Comparison of ENCODE assay signal across 19 cellular contexts in the genomic region with DNA sequence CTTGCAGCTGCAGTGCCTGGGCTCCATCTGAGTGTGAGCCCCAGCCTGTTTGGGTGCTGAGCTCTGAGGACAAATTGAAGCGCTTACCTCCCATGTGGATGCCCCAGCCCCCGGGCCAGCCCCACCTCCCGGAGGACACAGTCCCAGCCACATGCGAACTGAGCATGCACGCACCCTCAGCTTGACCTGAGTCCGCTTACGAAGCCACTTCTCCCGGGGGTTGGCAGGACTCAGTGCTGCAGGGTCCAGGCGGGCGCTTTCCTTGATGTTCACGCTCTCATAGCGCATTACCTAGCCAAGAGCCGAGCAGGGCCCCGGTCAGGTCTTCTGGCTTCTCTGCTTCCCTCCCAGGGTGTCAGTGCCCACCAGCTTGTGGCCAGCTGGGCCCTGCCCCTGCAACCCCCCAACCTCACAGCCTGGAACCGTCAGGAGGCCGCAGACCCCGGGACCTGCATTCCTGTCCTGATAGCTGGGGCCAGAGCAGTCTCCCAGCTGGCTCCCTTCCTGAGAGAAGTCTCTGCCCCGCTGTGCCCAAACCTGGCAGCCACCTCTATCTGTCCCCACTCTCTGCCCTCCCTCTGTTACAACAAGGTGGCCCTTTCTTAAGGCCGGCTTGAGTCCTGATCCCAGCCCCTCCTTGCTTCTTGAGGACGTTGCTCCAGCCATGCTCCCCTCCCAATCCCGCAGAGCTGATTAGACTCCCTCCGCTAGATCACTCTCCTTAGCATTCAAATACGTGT. TPM values are rescaled to one million over a fixed set of nuclear protein-coding genes. Genes with fewer than 3 reads are reported as not detected.
DNase-seq lines count a peak whose midpoint lies in the region; ATAC-seq and TF ChIP-seq lines count a peak whose summit lies in the region.
"Had no signal": no experiment of that assay in that cellular context is flagged by ENCODE, and none has a peak within 500 bp of the region (broad histone marks: within the 10 kb centered on the region; RNA-seq: fewer than 3 reads in every experiment).

No MANE protein-coding gene starts in this region.

- no peaks in the 10 kb centered on the region for H3K9me3 ChIP-seq in right cardiac atrium (ENCODE audit: control insufficient read depth, low read length)
- no peaks in the 10 kb centered on the region for H3K9me3 ChIP-seq in osteoblast (ENCODE audit: low read depth, low read length)
- H3K9me3 ChIP-seq: BLaER1 had no signal

- H3K79me2 ChIP-seq in osteoblast (ENCODE audit: insufficient read depth, low read length), result no peaks in the 10 kb centered on the region

- H3K27ac ChIP-seq in right cardiac atrium (ENCODE audit: low read length) (no peak overlapping the region), osteoblast (ENCODE audit: low read depth, low read length) (no peak overlapping the region)
- H3K27ac ChIP-seq: BLaER1, GM23248 had no signal

- peak overlapping the region; percentile 43 for H3K4me3 Mint-ChIP-seq in glutamatergic neuron (ENCODE audit: unreplicated experiment)
- H3K4me3 Mint-ChIP-seq: CD8-positive, alpha-beta T cell had no signal

- H3K9me3 Mint-ChIP-seq in glutamatergic neuron (ENCODE audit: unreplicated experiment), result peaks cover 5% of the 10 kb centered on the region
- H3K9me3 Mint-ChIP-seq: CD8-positive, alpha-beta T cell had no signal

- intact Hi-C loops in right cardiac atrium (cut with DNase I), result no loop called here
- intact Hi-C loops in left cardiac atrium (cut with DNase I), result no loop called here

- peaks cover 17% of the 10 kb centered on the region for H3K36me3 Mint-ChIP-seq in glutamatergic neuron (ENCODE audit: unreplicated experiment)
- H3K36me3 Mint-ChIP-seq: CD8-positive, alpha-beta T cell had no signal

- TF ChIP-seq CTCF in glutamatergic neuron (IDR thresholded peaks at IDR 0.05; ENCODE audit: partially characterized antibody, unreplicated experiment) (no peak), osteoblast (IDR thresholded peaks at IDR 0.05; ENCODE audit: extremely low read depth, low read depth, low read length) (no peak)

- H3K27ac Mint-ChIP-seq in glutamatergic neuron (ENCODE audit: unreplicated experiment), result no peak overlapping the region
- H3K27ac Mint-ChIP-seq: CD8-positive, alpha-beta T cell had no signal

- H3K27me3 Mint-ChIP-seq in glutamatergic neuron (ENCODE audit: unreplicated experiment), result peaks cover 11% of the 10 kb centered on the region

- no peak overlapping the region for H2AFZ ChIP-seq in osteoblast (ENCODE audit: low read length)
- H2AFZ ChIP-seq: GM23248 had no signal

- H4K20me1 ChIP-seq in osteoblast (ENCODE audit: insufficient read depth, low read length), result no peaks in the 10 kb centered on the region
- H4K20me1 ChIP-seq: BLaER1 had no signal

- ATAC-seq in right cardiac atrium, result no peak
- no peak for ATAC-seq in left cardiac atrium
- ATAC-seq in GM18517 (IDR thresholded peaks at IDR 0.05; ENCODE audit: unreplicated experiment), result no peak
- ATAC-seq: CD8-positive, alpha-beta T cell had no signal

- H3K4me2 ChIP-seq in osteoblast (ENCODE audit: insufficient read depth, low read length), result no peak overlapping the region
- H3K4me2 ChIP-seq: BLaER1 had no signal

- H3K36me3 ChIP-seq in osteoblast (ENCODE audit: insufficient read depth, low read length), result no peaks in the 10 kb centered on the region
- H3K36me3 ChIP-seq: BLaER1 had no signal

- H3K4me3 ChIP-seq in right cardiac atrium (ENCODE audit: low read length) (no peak overlapping the region), osteoblast (ENCODE audit: insufficient read depth, low read length) (no peak overlapping the region)
- H3K4me3 ChIP-seq: BLaER1, GM23248 had no signal

- no peaks in the 10 kb centered on the region for H3K4me1 ChIP-seq in right cardiac atrium (ENCODE audit: control insufficient read depth, insufficient read depth, low read length)
- H3K4me1 ChIP-seq in osteoblast (ENCODE audit: insufficient read depth, low read length), result peaks cover 11% of the 10 kb centered on the region

- DNase-seq in right cardiac atrium (peak in 2 of 3 donors; percentile 24 to 41), left cardiac atrium (no peak), glutamatergic neuron (no peak), osteoblast (ENCODE audit: insufficient read length, low spot score, missing footprints) (peak; percentile 44), DMS153 (lab: John Stamatoyannopoulos, UW) (no peak), NCI-H2196 treated with DMSO at 0.1 percent for 48 hours (lab: John Stamatoyannopoulos, UW; ENCODE audit: unreplicated experiment) (no peak)
- DNase-seq: 8988T; Calu3; CD8-positive, alpha-beta T cell; DMS53; DND-41; EL; GM23248; HCEC 1CT; IMR-90 had no signal

- H3K4me1 Mint-ChIP-seq in glutamatergic neuron (ENCODE audit: low read depth, unreplicated experiment), result peaks cover 5% of the 10 kb centered on the region

- H3K27me3 ChIP-seq in right cardiac atrium (ENCODE audit: control insufficient read depth, insufficient read depth) (no peaks in the 10 kb centered on the region), osteoblast (ENCODE audit: insufficient read depth, low read length) (no peaks in the 10 kb centered on the region)
- H3K27me3 ChIP-seq: BLaER1 had no signal

- 83% methylated on average over 23 of the region's 23 CpGs for WGBS in right cardiac atrium

RNA-seq across cellular contexts. Expression of gene PIMREG, which starts 24.0 kb away (rescaled TPM):
- total RNA-seq in right cardiac atrium, result under 1 TPM in 3 of 4 donors, not detected in 1; 0.38 to 0.54 (median 0.49) TPM
- polyA plus RNA-seq in right cardiac atrium, result 0.18 TPM
- total RNA-seq in left cardiac atrium, result under 1 TPM in 1 of 2 donors, not detected in 1; 0.29 TPM
- 28.4 TPM for total RNA-seq in glutamatergic neuron (ENCODE audit: unreplicated experiment)
- total RNA-seq in osteoblast, result 3.5 and 5.1 TPM in 2 replicates
- total RNA-seq: CD8-positive, alpha-beta T cell had no signal

RNA-seq across cellular contexts. Expression of gene AIPL1, which starts 33.3 kb away (rescaled TPM):
- total RNA-seq in right cardiac atrium, result not detected
- polyA plus RNA-seq in right cardiac atrium, result not detected
- total RNA-seq in left cardiac atrium, result not detected
- total RNA-seq in glutamatergic neuron (ENCODE audit: unreplicated experiment), result 0.76 TPM
- total RNA-seq in osteoblast, result not detected in 2 replicates
- total RNA-seq: A673; Calu3; CD8-positive, alpha-beta T cell; GM23248; IMR-90 had no signal
- polyA plus RNA-seq: AG04450, GM23248, IMR-90 had no signal

Comparison
In these comparisons a context has a peak if more than half of its experiments do, and no peak if none do; other contexts are left out.
1. DNase-seq: peak in right cardiac atrium (2 of 3) and osteoblast (single experiment); none in left cardiac atrium (single experiment), glutamatergic neuron (single experiment), DMS153 (single experiment) and NCI-H2196 treated with DMSO at 0.1 percent for 48 hours (single experiment).